Comparison of ENCODE assay signal across 9 cellular contexts in genomic region chr12:116598341-116599284, GRCh38. TPM values are rescaled to one million over a fixed set of nuclear protein-coding genes. Genes with fewer than 3 reads are reported as not detected.
A peak's percentile ranks its signal among the peaks of the same experiment; 100 is the strongest.
DNase-seq lines count a peak whose midpoint lies in the region; ATAC-seq, FAIRE-seq and TF ChIP-seq lines count a peak whose summit lies in the region.
"Had no signal": no experiment of that assay in that cellular context is flagged by ENCODE, and none has a peak within 500 bp of the region (broad histone marks: within the 10 kb centered on the region; RNA-seq: fewer than 3 reads in every experiment).

No MANE protein-coding gene starts in this region.

- H3K27me3 ChIP-seq in Panc1 (ENCODE audit: control insufficient read depth, insufficient read depth, low read length) (no peaks in the 10 kb centered on the region), pancreas (no peaks in the 10 kb centered on the region), foreskin keratinocyte (no peaks in the 10 kb centered on the region)

- in situ Hi-C loops in Panc1 (cut with HindIII; ENCODE audit: low pct_unique_long_range_greater_than_20kb, low sequenced_read_pairs), result no loop called here

- POLR2A ChIA-PET in Panc1 (lab: Charles Lee), result interaction anchor here (0.6 kb wide), 2 partner anchors 15 to 73 kb away, joined by 3 read pairs; no protein-coding TSS in a partner anchor

- FAIRE-seq in pancreas (lab: Jason Lieb, UNC), result no peak

- intact Hi-C loops in Panc1 (cut with micrococcal nuclease; ENCODE audit: unreplicated experiment), result loop anchor here (10.0 kb wide), 1 partner anchor 144 kb away; no protein-coding TSS in a partner anchor
- intact Hi-C loops in pancreas (cut with DNase I), result no loop called here

- ATAC-seq in Panc1 (no peak), pancreas (peak; percentile 30 to 49 (median 40)), foreskin keratinocyte (no peak), GM21786 (IDR thresholded peaks at IDR 0.05; ENCODE audit: unreplicated experiment) (no peak)

- no TSS peak for BruUV-seq in Panc1 (replicated peaks; lab: Mats Ljungman, UMichigan)

- H3K4me3 ChIP-seq in Panc1 (ENCODE audit: low read depth in 2 of 2, low read length in 2 of 2), result no peak overlapping the region
- peak overlapping the region; percentile 25 for H3K4me3 ChIP-seq in fibroblast of the aortic adventitia (ENCODE audit: low read depth, low read length)
- peak overlapping the region in 2 of 4 donors; percentile 31 to 35 for H3K4me3 ChIP-seq in pancreas

- H3K4me1 ChIP-seq in Panc1 (ENCODE audit: control insufficient read depth, insufficient read depth, low read length) (peaks cover 28% of the 10 kb centered on the region), pancreas (peaks cover 8 to 9% (median 8%) of the 10 kb centered on the region in 3 donors), foreskin keratinocyte (peaks cover 8% of the 10 kb centered on the region)

- no peak for TF ChIP-seq CTCF in Panc1 (IDR thresholded peaks at IDR 0.05)
- TF ChIP-seq CTCF in fibroblast of the aortic adventitia (IDR thresholded peaks at IDR 0.05; ENCODE audit: insufficient read depth, low read length), result no peak
- TF ChIP-seq CTCF in pancreas (IDR thresholded peaks at IDR 0.05), result no peak
- TF ChIP-seq CTCF in foreskin keratinocyte (conservative IDR thresholded peaks at IDR 0.05), result no peak

- H3K36me3 ChIP-seq in Panc1 (ENCODE audit: control insufficient read depth, insufficient read depth, low read length) (no peaks in the 10 kb centered on the region), pancreas (no peaks in the 10 kb centered on the region)

- CTCF ChIA-PET in Panc1 (lab: Charles Lee), result interaction anchor here (0.5 to 0.6 kb wide), 2 partner anchors 11 to 312 kb away, joined by 3 read pairs; no protein-coding TSS in a partner anchor

- peak; percentile 37 for DNase-seq in AG08395 (ENCODE audit: low spot score)
- DNase-seq in Panc1 (ENCODE audit: low read depth, low spot score), result no peak
- DNase-seq in fibroblast of the aortic adventitia (ENCODE audit: low read depth), result peak; percentile 71
- peak in 1 of 6 donors; percentile 15 for DNase-seq in pancreas
- no peak for DNase-seq in NCI-H2171 (lab: John Stamatoyannopoulos, UW)
- DNase-seq in foreskin keratinocyte, result no peak
- no peak for DNase-seq in stimulated activated CD4-positive, alpha-beta T cell treated with anti-CD3 and anti-CD28 coated beads, Interleukin-2, amount 100 ng/mL, for 24 hours

- H3K27ac ChIP-seq in Panc1 (ENCODE audit: low read length), result peak overlapping the region; percentile 67
- H3K27ac ChIP-seq in pancreas, result peak overlapping the region; percentile 14 to 74 (median 48)
- no peak overlapping the region for H3K27ac ChIP-seq in foreskin keratinocyte

- H3K9me3 ChIP-seq in Panc1 (ENCODE audit: control insufficient read depth, insufficient read depth, low read depth, low read length) (no peaks in the 10 kb centered on the region), pancreas (no peaks in the 10 kb centered on the region)

- WGBS in pancreas, 2 donors, result 37 to 48% methylated on average over 22 of the region's 22 CpGs

RNA-seq across cellular contexts. Expression of gene MAP1LC3B2, which starts 39.4 kb away (rescaled TPM):
- total RNA-seq in Panc1 (2021; ENCODE audit: unreplicated experiment), result 1.9 TPM
- 9.4 TPM for polyA plus RNA-seq in Panc1 (2012; ENCODE audit: insufficient read length)
- not detected in 2 replicates for total RNA-seq in fibroblast of the aortic adventitia (ENCODE audit: low replicate concordance)
- under 1 TPM in 4 of 6 donors, not detected in 2; 0.49 to 0.92 (median 0.65) TPM for total RNA-seq in pancreas
- polyA plus RNA-seq in pancreas, result 1 to 10 TPM in 1 of 2 donors, under 1 TPM in 1; 0.68 to 1.8 TPM
- total RNA-seq in foreskin keratinocyte, result 0.54 and 1.1 TPM in 2 replicates
- polyA plus RNA-seq in foreskin keratinocyte, result 1.9 and 2.3 TPM in 2 replicates
- total RNA-seq: OCI-LY7 had no signal

Comparison
In these comparisons a context has a peak if more than half of its experiments do, and no peak if none do; other contexts are left out.
1. DNase-seq: peak in AG08395 (single experiment) and fibroblast of the aortic adventitia (single experiment); none in Panc1 (single experiment), NCI-H2171 (single experiment), foreskin keratinocyte (0 of 2) and stimulated activated CD4-positive, alpha-beta T cell treated with anti-CD3 and anti-CD28 coated beads, Interleukin-2, amount 100 ng/mL, for 24 hours (0 of 2).
2. ATAC-seq: peak in pancreas (4 of 4); none in Panc1 (single experiment), foreskin keratinocyte (single experiment) and GM21786 (single experiment).